ENCODE assay signal across 1 cellular context in the genomic region with DNA sequence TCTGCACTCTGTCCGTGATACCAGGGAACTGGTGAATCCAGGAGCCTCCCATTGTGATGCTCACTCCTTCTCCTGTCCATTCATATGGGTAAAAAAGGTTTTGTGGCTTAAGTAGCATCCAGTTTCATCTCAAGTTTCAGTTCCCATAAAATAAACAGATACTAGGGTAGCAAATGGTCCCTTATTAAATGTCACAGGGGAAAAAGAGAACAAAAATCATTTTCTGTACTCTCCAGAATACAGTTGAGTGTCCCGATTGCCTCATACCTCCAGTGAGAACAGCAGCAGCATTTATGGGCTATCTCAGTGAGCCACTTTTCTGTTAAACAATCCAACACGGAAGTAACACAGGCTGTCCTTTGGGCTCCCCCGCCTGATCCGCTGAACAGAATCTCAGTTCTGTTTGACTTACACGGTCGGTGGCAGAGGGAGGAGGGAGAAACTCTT.
TF ChIP-seq lines count a peak whose summit lies in the region.

No MANE protein-coding gene starts in this region.

TF ChIP-seq in SK-N-SH treated with all-trans-retinoic acid at 6 μM for 48 hours, 23 proteins besides CTCF, POLR2A, EP300 and RAD21 (continued from another document):
- TF ChIP-seq RARB (CRISPR knock-in tag; IDR thresholded peaks at IDR 0.05): no peak
- TF ChIP-seq TOX (CRISPR knock-in tag; IDR thresholded peaks at IDR 0.05; ENCODE audit: borderline replicate concordance): no peak
- TF ChIP-seq GLIS3 (CRISPR knock-in tag; IDR thresholded peaks at IDR 0.05): no peak
- no peak for TF ChIP-seq ESRRG (CRISPR knock-in tag; IDR thresholded peaks at IDR 0.05)
- TF ChIP-seq BACH2 (CRISPR knock-in tag; IDR thresholded peaks at IDR 0.05; ENCODE audit: borderline replicate concordance): no peak
- no peak for TF ChIP-seq PPARA (CRISPR knock-in tag; IDR thresholded peaks at IDR 0.05; ENCODE audit: borderline replicate concordance)
